ENCODE assay signal across 8 cellular contexts in the genomic region with DNA sequence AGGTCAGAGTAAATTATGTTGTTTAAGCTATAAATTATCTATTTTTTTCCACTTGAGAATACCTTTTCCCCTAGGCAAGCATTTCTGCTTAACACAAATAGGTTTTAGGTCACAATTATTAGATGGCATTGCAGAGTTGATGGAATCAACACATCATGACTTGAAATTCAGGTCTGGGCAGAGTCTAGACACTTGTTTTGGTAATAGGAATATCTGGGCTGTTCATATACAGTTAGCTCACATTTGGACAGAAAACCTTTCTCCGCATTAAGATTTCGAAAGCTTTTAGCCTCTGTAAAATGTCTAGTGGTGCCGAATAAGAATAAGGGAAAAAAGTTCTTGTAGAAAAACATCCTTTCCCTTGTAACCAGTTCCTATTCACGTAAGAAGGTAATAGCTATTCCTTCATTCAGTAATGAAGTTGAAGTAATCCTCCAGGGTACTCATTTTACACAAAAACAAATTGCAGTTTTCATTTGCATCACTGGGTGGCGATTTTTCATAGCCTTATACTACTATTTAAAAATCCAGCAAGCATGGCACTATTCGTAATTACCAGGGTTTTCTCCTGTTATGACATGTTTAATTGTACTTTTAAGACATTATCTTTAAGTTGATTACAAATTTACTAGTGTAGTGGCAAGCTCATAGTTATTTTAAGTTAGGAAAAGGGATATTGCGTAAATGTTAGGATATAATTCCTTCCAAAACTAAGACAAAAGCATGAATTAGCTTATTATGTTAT. TPM values are rescaled to one million over a fixed set of nuclear protein-coding genes. Genes with fewer than 3 reads are reported as not detected.
DNase-seq lines count a peak whose midpoint lies in the region; ATAC-seq and TF ChIP-seq lines count a peak whose summit lies in the region.

No MANE protein-coding gene starts in this region.

- no peak overlapping the region for H3K27ac ChIP-seq in fibroblast of lung (ENCODE audit: insufficient read depth, low read length)

- H3K4me3 ChIP-seq in BE2C (ENCODE audit: low read depth, low read length): no peak overlapping the region
- H3K4me3 ChIP-seq in fibroblast of lung (replicated peaks in 1 of 4; ENCODE audit: control extremely low read depth in 1 of 4, insufficient read depth in 1 of 4, low read depth in 3 of 4, low read length in 4 of 4): no peak overlapping the region
- no peak overlapping the region for H3K4me3 ChIP-seq in neuron (ENCODE audit: low read length)
- no peak overlapping the region for H3K4me3 ChIP-seq in MG63

- no peaks in the 10 kb centered on the region for H3K79me2 ChIP-seq in fibroblast of lung (ENCODE audit: control insufficient read depth, insufficient read depth, low read length)

- H3K27me3 ChIP-seq in BE2C (no peaks in the 10 kb centered on the region), fibroblast of lung (ENCODE audit: control insufficient read depth, insufficient read depth, low read length) (no peaks in the 10 kb centered on the region), neuron (ENCODE audit: insufficient read depth, low read length) (no peaks in the 10 kb centered on the region), MG63 (no peaks in the 10 kb centered on the region)

- no peak overlapping the region for H3K9ac ChIP-seq in fibroblast of lung (ENCODE audit: insufficient read depth, low read length)

- H3K4me1 Mint-ChIP-seq in activated CD4-positive, alpha-beta T cell treated with anti-CD3 and anti-CD28 coated beads, Interleukin-2, amount 10 ng/mL, durations not matched to agents 24 days and 14 days: peaks cover 8% of the 10 kb centered on the region

- TF ChIP-seq CTCF in BE2C (IDR thresholded peaks at IDR 0.05; ENCODE audit: low read depth, low read length): peak; percentile 66
- peak; percentile 35 to 67 for TF ChIP-seq CTCF in fibroblast of lung (conservative IDR thresholded peaks at IDR 0.05 in 1 of 2, IDR thresholded peaks at IDR 0.05 in 1 of 2; ENCODE audit: low read depth in 1 of 2, low read length in 2 of 2)

- H3K9me3 ChIP-seq in BE2C: no peaks in the 10 kb centered on the region
- no peaks in the 10 kb centered on the region for H3K9me3 ChIP-seq in fibroblast of lung (ENCODE audit: control insufficient read depth, insufficient read depth, low read depth, low read length)
- H3K9me3 ChIP-seq in neuron (ENCODE audit: low read length): peaks cover 2% of the 10 kb centered on the region
- H3K9me3 ChIP-seq in MG63: no peaks in the 10 kb centered on the region

- peaks cover 8% of the 10 kb centered on the region for H3K36me3 Mint-ChIP-seq in activated CD4-positive, alpha-beta T cell treated with anti-CD3 and anti-CD28 coated beads, Interleukin-2, amount 10 ng/mL, durations not matched to agents 24 days and 14 days (ENCODE audit: low read depth)

- H2AFZ ChIP-seq in fibroblast of lung (ENCODE audit: low read length) (peak overlapping the region; percentile 57), neuron (ENCODE audit: low read depth, low read length) (peak overlapping the region; percentile 38)

- no peak overlapping the region for H3K4me3 Mint-ChIP-seq in activated CD4-positive, alpha-beta T cell treated with anti-CD3 and anti-CD28 coated beads, Interleukin-2, amount 10 ng/mL, durations not matched to agents 24 days and 14 days

- H4K20me1 ChIP-seq in fibroblast of lung (ENCODE audit: control insufficient read depth, extremely low read depth, insufficient read depth, low read length): no peaks in the 10 kb centered on the region

- H3K4me1 ChIP-seq in BE2C (peaks cover 5% of the 10 kb centered on the region), fibroblast of lung (ENCODE audit: control insufficient read depth, extremely low read depth, insufficient read depth, low read length) (no peaks in the 10 kb centered on the region), neuron (ENCODE audit: insufficient read depth, low read length) (peaks cover 4% of the 10 kb centered on the region)

- peak; percentile 91 for ATAC-seq in GM18511 (IDR thresholded peaks at IDR 0.05; ENCODE audit: unreplicated experiment)
- peak; percentile 84 for ATAC-seq in HG03095 (IDR thresholded peaks at IDR 0.05; ENCODE audit: unreplicated experiment)

- H3K9me3 Mint-ChIP-seq in activated CD4-positive, alpha-beta T cell treated with anti-CD3 and anti-CD28 coated beads, Interleukin-2, amount 10 ng/mL, durations not matched to agents 24 days and 14 days: peaks cover 3% of the 10 kb centered on the region

- no peak overlapping the region for H3K27ac Mint-ChIP-seq in activated CD4-positive, alpha-beta T cell treated with anti-CD3 and anti-CD28 coated beads, Interleukin-2, amount 10 ng/mL, durations not matched to agents 24 days and 14 days

- intact Hi-C loops in activated CD4-positive, alpha-beta T cell treated with anti-CD3 and anti-CD28 coated beads, Interleukin-2, amount 10 ng/mL, durations not matched to agents 24 days and 14 days (cut with micrococcal nuclease): loop anchor here (1.0 to 5.0 kb wide), 6 partner anchors 41 to 616 kb away; a partner anchor contains a TSS

- H3K27me3 Mint-ChIP-seq in activated CD4-positive, alpha-beta T cell treated with anti-CD3 and anti-CD28 coated beads, Interleukin-2, amount 10 ng/mL, durations not matched to agents 24 days and 14 days: no peaks in the 10 kb centered on the region

- no peaks in the 10 kb centered on the region for H3K36me3 ChIP-seq in BE2C
- no peaks in the 10 kb centered on the region for H3K36me3 ChIP-seq in fibroblast of lung (ENCODE audit: control insufficient read depth, insufficient read depth, low read length)
- peaks cover 2% of the 10 kb centered on the region for H3K36me3 ChIP-seq in neuron (ENCODE audit: insufficient read depth, low read length)
- no peaks in the 10 kb centered on the region for H3K36me3 ChIP-seq in MG63

- DNase-seq in BE2C (peak; percentile 54), NCI-H2196 (lab: John Stamatoyannopoulos, UW; ENCODE audit: unreplicated experiment) (peak; percentile 81), fibroblast of lung (ENCODE audit: low read depth in 2 of 2) (peak; percentile 55 to 82), MG63 (no peak)
- DNase-seq in activated CD4-positive, alpha-beta T cell treated with anti-CD3 and anti-CD28 coated beads, Interleukin-2, amount 10 ng/mL, durations not matched to agents 24 days and 14 days: peak; percentile 84

- no peak overlapping the region for H3K4me2 ChIP-seq in fibroblast of lung (ENCODE audit: extremely low read depth, insufficient read depth, low read length)

RNA-seq across cellular contexts. Expression of a gene that starts 37.0 kb away (rescaled TPM):
- polyA plus RNA-seq in BE2C (2012; ENCODE audit: insufficient read depth, insufficient read length, low read depth): 38.3 TPM
- 93.0 and 113 TPM in 2 replicates for total RNA-seq in activated CD4-positive, alpha-beta T cell treated with anti-CD3 and anti-CD28 coated beads, Interleukin-2, amount 10 ng/mL, durations not matched to agents 24 days and 14 days
- total RNA-seq in fibroblast of lung: 14.9 and 19.0 TPM in 2 replicates
- polyA plus RNA-seq in fibroblast of lung: 23.9 and 47.7 TPM in 2 replicates
- 35.8 and 66.8 TPM in 2 replicates for polyA plus RNA-seq in fibroblast of lung (2012)
- polyA minus RNA-seq in fibroblast of lung (ENCODE audit: low replicate concordance): 1.8 TPM in 1 of 2 replicates, not detected in the other
- total RNA-seq in MG63 (2014; rRNA removed; shearing (Covaris generic); ENCODE audit: low replicate concordance): 55.7 and 81.5 TPM in 2 replicates

RNA-seq across cellular contexts. Expression of a gene that starts 40.8 kb away (rescaled TPM):
- 6.2 TPM for polyA plus RNA-seq in BE2C (2012; ENCODE audit: insufficient read depth, insufficient read length, low read depth)
- 11.8 and 12.4 TPM in 2 replicates for total RNA-seq in activated CD4-positive, alpha-beta T cell treated with anti-CD3 and anti-CD28 coated beads, Interleukin-2, amount 10 ng/mL, durations not matched to agents 24 days and 14 days
- 9.8 and 12.4 TPM in 2 replicates for total RNA-seq in fibroblast of lung
- polyA plus RNA-seq in fibroblast of lung: 18.2 and 19.8 TPM in 2 replicates
- polyA plus RNA-seq in fibroblast of lung (2012): 9.0 and 9.6 TPM in 2 replicates
- polyA minus RNA-seq in fibroblast of lung (ENCODE audit: low replicate concordance): 1.1 and 6.6 TPM in 2 replicates
- total RNA-seq in MG63 (2014; rRNA removed; shearing (Covaris generic); ENCODE audit: low replicate concordance): 9.3 and 15.9 TPM in 2 replicates
